8 cellular contexts compared by ENCODE assay signal in the genomic region with DNA sequence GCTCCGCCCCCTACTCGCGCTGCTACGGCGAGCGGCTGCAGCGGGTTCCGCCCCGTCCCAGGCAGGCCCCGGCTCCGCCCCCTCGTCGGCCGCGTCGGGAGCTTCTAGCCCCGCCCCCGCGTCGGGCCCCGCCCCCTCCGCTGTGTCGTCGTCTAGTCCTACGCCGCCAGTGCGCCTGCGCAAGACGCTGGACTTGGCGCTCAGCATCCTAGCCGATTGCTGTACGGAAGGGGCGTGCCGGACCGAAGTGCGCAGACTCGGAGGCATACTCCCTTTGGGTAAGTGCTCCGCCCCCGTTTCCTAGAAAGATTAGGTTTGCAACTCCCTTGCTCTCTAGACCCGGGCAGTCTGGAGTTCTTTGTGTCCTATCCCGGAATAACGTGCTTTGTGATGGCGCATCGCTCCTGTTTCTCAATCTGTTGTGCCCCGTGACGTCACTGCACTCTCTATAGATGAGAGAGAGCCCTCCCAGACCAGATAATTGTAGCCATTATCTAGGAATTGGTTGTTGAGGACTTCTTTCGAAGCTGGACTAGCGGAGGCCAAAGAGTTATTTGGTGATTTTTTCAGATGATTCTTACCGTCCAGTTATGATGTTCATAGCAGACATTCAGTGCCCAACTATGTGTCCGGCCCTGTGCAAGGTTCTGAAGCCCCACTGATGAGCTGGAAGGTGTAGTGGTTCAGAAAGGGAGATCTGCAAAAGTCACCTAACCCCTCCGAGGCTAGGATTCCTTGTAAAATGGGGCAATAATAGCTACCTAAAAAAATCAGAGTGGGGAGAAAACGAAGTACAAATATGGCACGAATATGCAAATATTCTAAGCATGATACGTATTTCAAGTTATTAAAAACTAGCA. TPM values are rescaled to one million over a fixed set of nuclear protein-coding genes. Genes with fewer than 3 reads are reported as not detected.
DNase-seq lines count a peak whose midpoint lies in the region; ATAC-seq and TF ChIP-seq lines count a peak whose summit lies in the region.

No MANE protein-coding gene starts in this region.

- H3K36me3 Mint-ChIP-seq in IgD-negative memory B cell = peaks cover 7% of the 10 kb centered on the region
- peaks cover 62% of the 10 kb centered on the region for H3K36me3 Mint-ChIP-seq in activated T-cell treated with anti-CD3 and anti-CD28 coated beads, Interleukin-2, amount 50 U/mL, for 24 hours (ENCODE audit: low read depth)

- H3K4me1 Mint-ChIP-seq in IgD-negative memory B cell = peaks cover 17 to 37% (median 26%) of the 10 kb centered on the region in 3 donors
- peaks cover 46% of the 10 kb centered on the region for H3K4me1 Mint-ChIP-seq in activated T-cell treated with anti-CD3 and anti-CD28 coated beads, Interleukin-2, amount 50 U/mL, for 24 hours (ENCODE audit: low read depth)

- TF ChIP-seq POLR2A in erythroblast (IDR thresholded peaks at IDR 0.05; ENCODE audit: low read length) = peak; percentile 61

- peak; percentile 55 for ATAC-seq in GM21576 (IDR thresholded peaks at IDR 0.05; ENCODE audit: unreplicated experiment)

- no peaks in the 10 kb centered on the region for H3K9me3 ChIP-seq in mucosa of rectum (ENCODE audit: control insufficient read depth in 2 of 2, low read length in 2 of 2)

- H3K4me3 Mint-ChIP-seq in IgD-negative memory B cell = peak overlapping the region; percentile 93 to 98 (median 95)
- peak overlapping the region; percentile 90 for H3K4me3 Mint-ChIP-seq in activated T-cell treated with anti-CD3 and anti-CD28 coated beads, Interleukin-2, amount 50 U/mL, for 24 hours

- H3K36me3 ChIP-seq in mucosa of rectum (ENCODE audit: control insufficient read depth in 2 of 2, insufficient read depth in 2 of 2, low read length in 2 of 2) = peaks cover 8 to 20% of the 10 kb centered on the region in 2 donors

- peak overlapping the region; percentile 94 to 96 for H3K9ac ChIP-seq in mucosa of rectum (ENCODE audit: low read depth in 1 of 2, low read length in 2 of 2)

- peak overlapping the region; percentile 94 to 99 (median 98) for H3K27ac Mint-ChIP-seq in IgD-negative memory B cell
- H3K27ac Mint-ChIP-seq in activated T-cell treated with anti-CD3 and anti-CD28 coated beads, Interleukin-2, amount 50 U/mL, for 24 hours = peak overlapping the region; percentile 99

- H3K27me3 ChIP-seq in mucosa of rectum (ENCODE audit: control insufficient read depth in 2 of 2, insufficient read depth in 2 of 2, low read length in 2 of 2) = no peaks in the 10 kb centered on the region

- H3K4me1 ChIP-seq in mucosa of rectum (ENCODE audit: control insufficient read depth in 2 of 2, insufficient read depth in 2 of 2, low read length in 2 of 2) = peaks cover 26 to 30% of the 10 kb centered on the region in 2 donors

- peak overlapping the region; percentile 99 for H3K27ac ChIP-seq in mucosa of rectum (ENCODE audit: low read depth in 2 of 2, low read length in 2 of 2)

- H3K27me3 Mint-ChIP-seq in IgD-negative memory B cell = no peaks in the 10 kb centered on the region
- H3K27me3 Mint-ChIP-seq in activated T-cell treated with anti-CD3 and anti-CD28 coated beads, Interleukin-2, amount 50 U/mL, for 24 hours = no peaks in the 10 kb centered on the region

- H3K4me3 ChIP-seq in mucosa of rectum (ENCODE audit: low read length in 2 of 2) = peak overlapping the region; percentile 91

- DNase-seq in DMS 273 treated with DMSO at 0.1 percent for 48 hours (lab: John Stamatoyannopoulos, UW) (peak; percentile 97), OCI-M2 (lab: John Stamatoyannopoulos, UW; ENCODE audit: unreplicated experiment) (peak; percentile 86), erythroblast (lab: John Stamatoyannopoulos, UW) (peak; percentile 99 to 100)
- DNase-seq in activated T-cell treated with anti-CD3 and anti-CD28 coated beads, Interleukin-2, amount 50 U/mL, for 24 hours = peak; percentile 100
- DNase-seq in stimulated activated CD8-positive, alpha-beta memory T cell treated with anti-CD3 and anti-CD28 coated beads, Interleukin-4, amount 100 ng/mL, for 4 hours (ENCODE audit: low read depth in 2 of 2, low spot score in 1 of 2) = peak; percentile 100

- no peaks in the 10 kb centered on the region for H3K9me3 Mint-ChIP-seq in IgD-negative memory B cell
- no peaks in the 10 kb centered on the region for H3K9me3 Mint-ChIP-seq in activated T-cell treated with anti-CD3 and anti-CD28 coated beads, Interleukin-2, amount 50 U/mL, for 24 hours

RNA-seq across cellular contexts. Expression of a gene that starts 0.7 kb away (rescaled TPM):
- polyA plus RNA-seq in IgD-negative memory B cell = 9.5 TPM

RNA-seq across cellular contexts. Expression of a gene that starts 12.0 kb away (rescaled TPM):
- 0.59 TPM for polyA plus RNA-seq in IgD-negative memory B cell

RNA-seq across cellular contexts. Expression of a gene that starts 17.4 kb away (rescaled TPM):
- polyA plus RNA-seq in IgD-negative memory B cell = not detected

RNA-seq across cellular contexts. Expression of a gene that starts 23.0 kb away (rescaled TPM):
- 0.94 TPM for polyA plus RNA-seq in IgD-negative memory B cell

RNA-seq across cellular contexts. Expression of a gene that starts 31.8 kb away (rescaled TPM):
- not detected for polyA plus RNA-seq in IgD-negative memory B cell

Comparison
In these comparisons a context has a peak if more than half of its experiments do, and no peak if none do; other contexts are left out.
1. Peak in every context shown above with its lines: DNase-seq, ATAC-seq, H3K4me3 ChIP-seq and H3K27ac ChIP-seq.